ENCODE assay signal across 2 cellular contexts in genomic region chr3:149515242-149515641, GRCh38.
A peak's percentile ranks its signal among the peaks of the same experiment; 100 is the strongest.
TF ChIP-seq lines count a peak whose summit lies in the region.

No MANE protein-coding gene starts in this region.

TF ChIP-seq in A549, 52 proteins besides CTCF, POLR2A, EP300 and RAD21:
- TF ChIP-seq MAZ (IDR thresholded peaks at IDR 0.05; ENCODE audit: borderline replicate concordance, low read depth, low read length) (no peak), ELK1 (IDR thresholded peaks at IDR 0.05; ENCODE audit: low read depth, low read length) (no peak), POLR2AphosphoS2 (conservative IDR thresholded peaks at IDR 0.05; ENCODE audit: low read length) (no peak), HOXA7 (CRISPR knock-in tag; IDR thresholded peaks at IDR 0.05) (peak; percentile 59; the same call in 1 of the 2 replicates), FOSB (CRISPR knock-in tag; IDR thresholded peaks at IDR 0.05) (0 out of 2 replicates have a peak, but pooled peaks have one; percentile 22), ZFP36 (IDR thresholded peaks at IDR 0.05; ENCODE audit: borderline replicate concordance, partially characterized antibody) (no peak), MAFK (IDR thresholded peaks at IDR 0.05; ENCODE audit: partially characterized antibody) (peak; percentile 80)

TF ChIP-seq in K562, 482 proteins besides CTCF, POLR2A, EP300 and RAD21:
- peak; percentile 35; the same call in 1 of the 2 replicates for TF ChIP-seq ZNF316 (IDR thresholded peaks at IDR 0.05)
- TF ChIP-seq MAFG (tag; conservative IDR thresholded peaks at IDR 0.05) = 0 out of 2 replicates have a peak, but pooled peaks have one; percentile 14
- no peak for TF ChIP-seq NR4A1 (CRISPR knock-in tag; IDR thresholded peaks at IDR 0.05)
- TF ChIP-seq NR4A1 (tag; IDR thresholded peaks at IDR 0.05) = no peak
